ENCODE assay signal across 8 cellular contexts in the genomic region with DNA sequence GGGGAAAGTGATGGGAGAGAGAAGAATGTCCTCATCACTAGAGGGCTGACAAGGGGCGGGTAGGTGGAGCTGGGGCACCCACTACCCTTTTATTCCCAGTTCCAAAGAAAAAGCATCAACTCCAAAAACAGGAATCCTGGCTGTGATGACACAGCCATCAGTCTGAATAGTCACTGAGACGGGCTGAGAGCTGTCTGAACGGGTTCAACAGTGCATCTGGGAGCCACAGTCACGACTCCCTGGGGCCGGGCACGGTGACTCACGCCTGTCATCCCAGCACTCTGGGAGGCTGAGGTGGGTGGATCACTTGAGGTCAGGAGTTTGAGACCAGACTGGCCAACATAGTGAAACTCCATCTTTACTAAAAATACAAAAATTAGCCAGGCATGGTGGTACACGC. TPM values are rescaled to one million over a fixed set of nuclear protein-coding genes. Genes with fewer than 3 reads are reported as not detected.
DNase-seq lines count a peak whose midpoint lies in the region; FAIRE-seq and TF ChIP-seq lines count a peak whose summit lies in the region.
"Not testable (repeated sequence)": the region's sequence is repeated elsewhere in the genome, so short reads cannot be mapped to it uniquely, and the experiment has no call there.

No MANE protein-coding gene starts in this region.

- not testable (repeated sequence) for H3K4me3 ChIP-seq in AG10803 (ENCODE audit: low read length); SJSA1; epithelial cell of esophagus (ENCODE audit: low read length)

- not testable (repeated sequence) for H3K27me3 ChIP-seq in SJSA1 (replicated peaks)

- not testable (repeated sequence) for TF ChIP-seq POLR2A in H54 (IDR thresholded peaks at IDR 0.05; ENCODE audit: low read depth, low read length)

- H3K27ac ChIP-seq in SJSA1 = not testable (repeated sequence)

- not testable (repeated sequence) for H3K9me3 ChIP-seq in SJSA1 (replicated peaks)

- FAIRE-seq in H54 (lab: Jason Lieb, UNC) = not testable (repeated sequence)

- H3K36me3 ChIP-seq in SJSA1 = peaks cover 15% of the 10 kb centered on the region

- TF ChIP-seq CTCF in AG10803 (conservative IDR thresholded peaks at IDR 0.05; ENCODE audit: low read length); epithelial cell of esophagus (IDR thresholded peaks at IDR 0.05; ENCODE audit: insufficient read depth, low read depth, low read length, missing control alignments): not testable (repeated sequence)

- not testable (repeated sequence) for H3K4me1 ChIP-seq in SJSA1 (replicated peaks)

- DNase-seq in AG10803 (ENCODE audit: low read depth) (peak; percentile 33), H54 (ENCODE audit: insufficient read length, low spot score) (peak; percentile 83), M059J (ENCODE audit: low read depth) (peak; percentile 81), SJSA1 (ENCODE audit: low read depth in 1 of 2, low spot score in 2 of 2) (peak; percentile 35 to 75), astrocyte of the hippocampus (ENCODE audit: low read depth, low spot score) (peak; percentile 38), epithelial cell of esophagus (ENCODE audit: low read depth) (peak; percentile 77), iris pigment epithelial cell (ENCODE audit: low read depth) (peak; percentile 65), myocyte (ENCODE audit: low read depth) (peak; percentile 28)

RNA-seq across cellular contexts. Expression of a gene that starts 42.2 kb away (rescaled TPM):
- 31.0 and 33.9 TPM in 2 replicates for total RNA-seq in M059J (2014; rRNA removed; shearing (Covaris generic))
- 37.4 and 44.3 TPM in 2 replicates for total RNA-seq in SJSA1 (2014; rRNA removed; shearing (Covaris generic))
- 8.2 and 8.3 TPM in 2 replicates for total RNA-seq in myocyte
- 7.2 TPM for polyA plus RNA-seq in myocyte (2012)

RNA-seq across cellular contexts. Expression of a gene that starts 42.2 kb away (rescaled TPM):
- total RNA-seq in M059J (2014; rRNA removed; shearing (Covaris generic)) = 31.6 and 34.6 TPM in 2 replicates
- 14.8 and 51.0 TPM in 2 replicates for total RNA-seq in SJSA1 (2014; rRNA removed; shearing (Covaris generic))
- 13.7 and 20.2 TPM in 2 replicates for total RNA-seq in myocyte
- polyA plus RNA-seq in myocyte (2012) = 38.0 TPM

Comparison
In these comparisons a context has a peak if more than half of its experiments do, and no peak if none do; other contexts are left out.
1. DNase-seq: peak in every context shown above with its lines; median percentile 83 in H54; 81 in M059J; 77 in epithelial cell of esophagus; 65 in iris pigment epithelial cell; 55 in SJSA1; 38 in astrocyte of the hippocampus; 33 in AG10803; 28 in myocyte.